In genomic region chr12:53618340-53618739, GRCh38 we compare ENCODE assay signal across 8 cellular contexts. TPM values are rescaled to one million over a fixed set of nuclear protein-coding genes. Genes with fewer than 3 reads are reported as not detected.
A peak's percentile ranks its signal among the peaks of the same experiment; 100 is the strongest.
DNase-seq lines count a peak whose midpoint lies in the region; FAIRE-seq and TF ChIP-seq lines count a peak whose summit lies in the region.
"Had no signal": no experiment of that assay in that cellular context is flagged by ENCODE, and none has a peak within 500 bp of the region (broad histone marks: within the 10 kb centered on the region; RNA-seq: fewer than 3 reads in every experiment).

No MANE protein-coding gene starts in this region.

- H3K9ac ChIP-seq in OCI-LY3 (ENCODE audit: low read length) (peak overlapping the region; percentile 16; the same call in 1 of the 2 replicates), duodenal mucosa (ENCODE audit: low read depth in 1 of 2, low read length in 2 of 2) (peak overlapping the region in 1 of 2 donors; percentile 10), skeletal muscle satellite cell (ENCODE audit: low read depth, low read length) (peak overlapping the region; percentile 53)

- H3K27me3 ChIP-seq in OCI-LY3 (ENCODE audit: low read depth, low read length) (no peaks in the 10 kb centered on the region), duodenal mucosa (ENCODE audit: control insufficient read depth in 1 of 2, insufficient read depth in 2 of 2, low read length in 2 of 2) (no peaks in the 10 kb centered on the region), skeletal muscle satellite cell (ENCODE audit: control insufficient read depth, insufficient read depth, low read length) (no peaks in the 10 kb centered on the region)

- peaks cover 44% of the 10 kb centered on the region for H3K79me2 ChIP-seq in OCI-LY3 (ENCODE audit: low read length)

- H3K27ac ChIP-seq in OCI-LY3 (ENCODE audit: low read length) = 0 out of 2 replicates have a peak overlapping the region, but pooled peaks have one; percentile 11
- H3K27ac ChIP-seq in duodenal mucosa (ENCODE audit: low read depth, low read length) = peak overlapping the region; percentile 10

- TF ChIP-seq POLR2A in GM12892 (IDR thresholded peaks at IDR 0.05; ENCODE audit: low read depth, low read length) = no peak

- H3K4me3 ChIP-seq in OCI-LY3 (ENCODE audit: low read length) (peak overlapping the region; percentile 47), duodenal mucosa (ENCODE audit: low read depth in 1 of 2, low read length in 2 of 2) (peak overlapping the region; percentile 11 to 52), skeletal muscle satellite cell (ENCODE audit: low read length) (peak overlapping the region; percentile 31)

- TF ChIP-seq CTCF in OCI-LY3 (IDR thresholded peaks at IDR 0.05; ENCODE audit: low read depth, low read length) = no peak
- no peak for TF ChIP-seq CTCF in D721Med (IDR thresholded peaks at IDR 0.05; ENCODE audit: insufficient read depth, missing control alignments)

- H2AFZ ChIP-seq in OCI-LY3 (ENCODE audit: low read depth, low read length) = no peak overlapping the region

- peak; percentile 66 for FAIRE-seq in GM12892 (lab: Jason Lieb, UNC)
- FAIRE-seq in D721Med (lab: Jason Lieb, UNC) = no peak
- FAIRE-seq: TTC549 had no signal

- DNase-seq in GM12892 (ENCODE audit: insufficient read length) (no peak), NK-92 (lab: John Stamatoyannopoulos, UW; ENCODE audit: unreplicated experiment) (no peak), D721Med (ENCODE audit: insufficient read length, low spot score) (no peak)
- DNase-seq in stimulated activated CD4-positive, alpha-beta T cell treated with anti-CD3 and anti-CD28 coated beads, Interleukin-4, amount 100 ng/mL, for 24 hours = no peak

- H3K36me3 ChIP-seq in OCI-LY3 (replicated peaks; ENCODE audit: low read depth, low read length) = no peaks in the 10 kb centered on the region
- H3K36me3 ChIP-seq in duodenal mucosa (ENCODE audit: control insufficient read depth in 1 of 2, insufficient read depth in 2 of 2, low read length in 2 of 2) = peaks cover 0 to 7% of the 10 kb centered on the region in 2 donors
- peaks cover 7% of the 10 kb centered on the region for H3K36me3 ChIP-seq in skeletal muscle satellite cell (ENCODE audit: insufficient read depth, low read length)

- H3K9me3 ChIP-seq in OCI-LY3 (ENCODE audit: insufficient read depth, low read length) (no peaks in the 10 kb centered on the region), duodenal mucosa (ENCODE audit: control insufficient read depth in 1 of 2, low read length in 2 of 2) (no peaks in the 10 kb centered on the region), skeletal muscle satellite cell (replicated peaks; ENCODE audit: low read length) (no peaks in the 10 kb centered on the region)

- H4K20me1 ChIP-seq in OCI-LY3 (ENCODE audit: insufficient read depth, low read length) = no peaks in the 10 kb centered on the region

- H3K4me1 ChIP-seq in OCI-LY3 (ENCODE audit: low read length) (peaks cover 16% of the 10 kb centered on the region; the same call in 1 of the 2 replicates), duodenal mucosa (ENCODE audit: control insufficient read depth in 1 of 2, insufficient read depth in 2 of 2, low read length in 2 of 2) (peaks cover 2 to 10% of the 10 kb centered on the region in 2 donors), skeletal muscle satellite cell (ENCODE audit: control insufficient read depth, insufficient read depth, low read length) (peaks cover 23% of the 10 kb centered on the region)

- H3K4me2 ChIP-seq in OCI-LY3 (ENCODE audit: low read length) (peak overlapping the region; percentile 66), skeletal muscle satellite cell (ENCODE audit: low read length) (peak overlapping the region; percentile 65)

RNA-seq across cellular contexts. Expression of gene ATF7, which starts 7.8 kb away (rescaled TPM):
- 14.5 TPM for polyA plus RNA-seq in GM12892 (2012; ENCODE audit: missing spikeins)
- total RNA-seq in skeletal muscle satellite cell (2012; rRNA removed) = 10.0 and 10.9 TPM in 2 replicates

RNA-seq across cellular contexts. Expression of gene ATP5MC2, which starts 57.5 kb away (rescaled TPM):
- 687 TPM for polyA plus RNA-seq in GM12892 (2012; ENCODE audit: missing spikeins)
- total RNA-seq in skeletal muscle satellite cell (2012; rRNA removed) = 75.3 and 118 TPM in 2 replicates
